In genomic region chr16:68263559-68264127, GRCh38 we compare ENCODE assay signal across 8 cellular contexts. TPM values are rescaled to one million over a fixed set of nuclear protein-coding genes. Genes with fewer than 3 reads are reported as not detected.
DNase-seq lines count a peak whose midpoint lies in the region; ATAC-seq and TF ChIP-seq lines count a peak whose summit lies in the region.

No MANE protein-coding gene starts in this region.

- intact Hi-C loops in dorsolateral prefrontal cortex (cut with DNase I): loop anchor here (2.0 to 5.0 kb wide), 3 partner anchors 47 to 64 kb away; partner anchors contain the start of genes PRMT7 (in 2 of the 2) and SLC7A6OS (in 2 of the 2)

- ATAC-seq in HG02970 (IDR thresholded peaks at IDR 0.05; ENCODE audit: low FRiP score, unreplicated experiment) (no peak), GM21447 (IDR thresholded peaks at IDR 0.05; ENCODE audit: unreplicated experiment) (no peak)

- peaks cover 7% of the 10 kb centered on the region for H3K4me1 ChIP-seq in neuron (ENCODE audit: insufficient read depth, low read length)

- TF ChIP-seq CTCF in GM12864 (IDR thresholded peaks at IDR 0.05; ENCODE audit: low read depth, low read length, missing control alignments) (no peak), dorsolateral prefrontal cortex (IDR thresholded peaks at IDR 0.05 in 54 of 56, conservative IDR thresholded peaks at IDR 0.05 in 2 of 56; ENCODE audit: low read depth in 1 of 56, partially characterized antibody in 56 of 56) (peak in 4 of 56 donors; percentile 53 to 67 (median 60))

- no peaks in the 10 kb centered on the region for H3K9me3 Mint-ChIP-seq in IgD-negative memory B cell

- peak overlapping the region; percentile 70 for H2AFZ ChIP-seq in neuron (ENCODE audit: low read depth, low read length)

- H3K27me3 ChIP-seq in dorsolateral prefrontal cortex (no peaks in the 10 kb centered on the region), neuron (ENCODE audit: insufficient read depth, low read length) (no peaks in the 10 kb centered on the region)

- DNase-seq in GM12864 (ENCODE audit: low read depth) (no peak), dorsolateral prefrontal cortex (no peak), middle frontal gyrus (ENCODE audit: extremely low spot score, low spot score) (no peak), COR-L47 (lab: John Stamatoyannopoulos, UW) (no peak)

- H3K4me3 Mint-ChIP-seq in IgD-negative memory B cell: peak overlapping the region; percentile 90 to 99 (median 95)

- H3K36me3 Mint-ChIP-seq in IgD-negative memory B cell: peaks cover 2% of the 10 kb centered on the region

- H3K27me3 Mint-ChIP-seq in IgD-negative memory B cell: no peaks in the 10 kb centered on the region

- peak overlapping the region; percentile 96 to 98 (median 97) for H3K27ac Mint-ChIP-seq in IgD-negative memory B cell

- H3K9me3 ChIP-seq in neuron (ENCODE audit: low read length): no peaks in the 10 kb centered on the region

- H3K4me1 Mint-ChIP-seq in IgD-negative memory B cell: peaks cover 21 to 34% (median 30%) of the 10 kb centered on the region in 3 donors

- peaks cover 11% of the 10 kb centered on the region for H3K36me3 ChIP-seq in neuron (ENCODE audit: insufficient read depth, low read length)

- H3K27ac ChIP-seq in dorsolateral prefrontal cortex: peak overlapping the region in 57 of 59 donors; percentile 45 to 97 (median 90)

- H3K4me3 ChIP-seq in GM12864 (ENCODE audit: low read depth, low read length): peak overlapping the region; percentile 79
- H3K4me3 ChIP-seq in dorsolateral prefrontal cortex: peak overlapping the region; percentile 64 to 97 (median 87)
- peak overlapping the region; percentile 63 for H3K4me3 ChIP-seq in neuron (ENCODE audit: low read length)

RNA-seq across cellular contexts. Expression of gene SLC7A6, which starts 0.7 kb away (rescaled TPM):
- 13.8 TPM for polyA plus RNA-seq in IgD-negative memory B cell
- total RNA-seq in dorsolateral prefrontal cortex: 10 to 100 TPM; 21.3 to 61.6 (median 36.3) TPM

RNA-seq across cellular contexts. Expression of gene PLA2G15, which starts 18.5 kb away (rescaled TPM):
- polyA plus RNA-seq in IgD-negative memory B cell: 8.2 TPM
- 10 to 100 TPM; 13.4 to 34.2 (median 20.2) TPM for total RNA-seq in dorsolateral prefrontal cortex

RNA-seq across cellular contexts. Expression of gene ESRP2, which starts 27.7 kb away (rescaled TPM):
- polyA plus RNA-seq in IgD-negative memory B cell: 0.48 TPM
- 1 to 10 TPM in 7 of 120 experiments, under 1 TPM in 39, not detected in 74; 0.10 to 3.0 (median 0.37) TPM for total RNA-seq in dorsolateral prefrontal cortex

RNA-seq across cellular contexts. Expression of gene SLC7A6OS, which starts 47.1 kb away (rescaled TPM):
- 28.2 TPM for polyA plus RNA-seq in IgD-negative memory B cell
- total RNA-seq in dorsolateral prefrontal cortex: 10 to 100 TPM; 11.9 to 33.6 (median 20.1) TPM

RNA-seq across cellular contexts. Expression of gene PRMT7, which starts 47.2 kb away (rescaled TPM):
- polyA plus RNA-seq in IgD-negative memory B cell: 22.8 TPM
- total RNA-seq in dorsolateral prefrontal cortex: 100 to 1,000 TPM in 7 of 120 experiments, 10 to 100 TPM in 113; 48.9 to 123 (median 70.7) TPM
